17 cellular contexts compared by ENCODE assay signal in genomic region chr3:30677347-30677685, GRCh38.
DNase-seq lines count a peak whose midpoint lies in the region; ATAC-seq and TF ChIP-seq lines count a peak whose summit lies in the region.
"Had no signal": no experiment of that assay in that cellular context is flagged by ENCODE, and none has a peak within 500 bp of the region (broad histone marks: within the 10 kb centered on the region; RNA-seq: fewer than 3 reads in every experiment).

No MANE protein-coding gene starts in this region.

- no peak overlapping the region for H3K4me3 ChIP-seq in CD4-positive, CD25-positive, alpha-beta regulatory T cell (ENCODE audit: low read depth, low read length)
- H3K4me3 ChIP-seq: BLaER1, gastroesophageal sphincter, thoracic aorta had no signal

- peak overlapping the region; percentile 79 for H3K27ac Mint-ChIP-seq in activated CD4-positive, alpha-beta T cell treated with anti-CD3 and anti-CD28 coated beads for 36 hours
- peak overlapping the region in 2 of 3 donors; percentile 31 to 65 for H3K27ac Mint-ChIP-seq in CD4-positive, CD25-positive, alpha-beta regulatory T cell
- peak overlapping the region; percentile 93 for H3K27ac Mint-ChIP-seq in activated naive CD8-positive, alpha-beta T cell
- peak overlapping the region; percentile 14 for H3K27ac Mint-ChIP-seq in nephron progenitor cell
- H3K27ac Mint-ChIP-seq in HFFc6: no peak overlapping the region

- H3K27me3 ChIP-seq in CD4-positive, CD25-positive, alpha-beta regulatory T cell (ENCODE audit: control insufficient read depth, insufficient read depth, low read length): no peaks in the 10 kb centered on the region
- H3K27me3 ChIP-seq: BLaER1, gastroesophageal sphincter had no signal

- no peaks in the 10 kb centered on the region for H3K9me3 ChIP-seq in CD4-positive, CD25-positive, alpha-beta regulatory T cell (ENCODE audit: control insufficient read depth in 2 of 2, low read length in 2 of 2)
- H3K9me3 ChIP-seq: BLaER1, gastroesophageal sphincter, thoracic aorta had no signal

- no peaks in the 10 kb centered on the region for H3K9me3 Mint-ChIP-seq in activated CD4-positive, alpha-beta T cell treated with anti-CD3 and anti-CD28 coated beads for 36 hours (ENCODE audit: low read depth)
- H3K9me3 Mint-ChIP-seq in CD4-positive, CD25-positive, alpha-beta regulatory T cell: peaks cover 0 to 4% (median 0%) of the 10 kb centered on the region in 7 donors
- no peaks in the 10 kb centered on the region for H3K9me3 Mint-ChIP-seq in activated naive CD8-positive, alpha-beta T cell (ENCODE audit: low read depth)
- H3K9me3 Mint-ChIP-seq in nephron progenitor cell (no peaks in the 10 kb centered on the region), HFFc6 (no peaks in the 10 kb centered on the region)

- H3K4me1 Mint-ChIP-seq in activated CD4-positive, alpha-beta T cell treated with anti-CD3 and anti-CD28 coated beads for 36 hours: peaks cover 94% of the 10 kb centered on the region
- H3K4me1 Mint-ChIP-seq in CD4-positive, CD25-positive, alpha-beta regulatory T cell: peaks cover 41 to 94% (median 69%) of the 10 kb centered on the region in 4 donors
- peaks cover 96% of the 10 kb centered on the region for H3K4me1 Mint-ChIP-seq in activated naive CD8-positive, alpha-beta T cell (ENCODE audit: low read depth)
- H3K4me1 Mint-ChIP-seq in nephron progenitor cell: peaks cover 44% of the 10 kb centered on the region
- H3K4me1 Mint-ChIP-seq in HFFc6 (ENCODE audit: low read depth): peaks cover 60% of the 10 kb centered on the region

- POLR2A ChIA-PET in activated CD4-positive, alpha-beta T cell treated with anti-CD3 and anti-CD28 coated beads for 36 hours (lab: Charles Lee): interaction anchor here (0.5 to 1.2 kb wide), 2 partner anchors 19 to 53 kb away, joined by 5 to 8 read pairs; no protein-coding TSS in a partner anchor

- peaks cover 87% of the 10 kb centered on the region for H3K36me3 Mint-ChIP-seq in activated CD4-positive, alpha-beta T cell treated with anti-CD3 and anti-CD28 coated beads for 36 hours (ENCODE audit: low read depth)
- H3K36me3 Mint-ChIP-seq in CD4-positive, CD25-positive, alpha-beta regulatory T cell: peaks cover 85% of the 10 kb centered on the region
- peaks cover 58% of the 10 kb centered on the region for H3K36me3 Mint-ChIP-seq in activated naive CD8-positive, alpha-beta T cell
- H3K36me3 Mint-ChIP-seq in nephron progenitor cell (ENCODE audit: low read depth) (peaks cover 61% of the 10 kb centered on the region), HFFc6 (ENCODE audit: low read depth) (peaks cover 83% of the 10 kb centered on the region)

- intact Hi-C loops in activated CD4-positive, alpha-beta T cell treated with anti-CD3 and anti-CD28 coated beads for 36 hours (cut with DNase I, micrococcal nuclease): no loop called here

- no peak overlapping the region for H3K27ac ChIP-seq in CD4-positive, CD25-positive, alpha-beta regulatory T cell (ENCODE audit: insufficient read depth, low read length, poor library complexity, severe bottlenecking)
- H3K27ac ChIP-seq: BLaER1, RWPE1, thoracic aorta had no signal

- CTCF ChIA-PET in activated CD4-positive, alpha-beta T cell treated with anti-CD3 and anti-CD28 coated beads for 36 hours (lab: Charles Lee): interaction anchor here (0.8 to 1.6 kb wide), 3 partner anchors 8 to 68 kb away, joined by 3 to 6 read pairs (median 3); no protein-coding TSS in a partner anchor

- DNase-seq in activated CD4-positive, alpha-beta T cell treated with anti-CD3 and anti-CD28 coated beads for 36 hours: no peak
- no peak for DNase-seq in activated CD4-positive, alpha-beta T cell treated with anti-CD3 and anti-CD28 coated beads for 1 hour
- DNase-seq in CD4-positive, CD25-positive, alpha-beta regulatory T cell: no peak
- DNase-seq in nephron progenitor cell: no peak
- no peak for DNase-seq in HFFc6
- DNase-seq in islet precursor cell: no peak
- DNase-seq in DMS79 treated with DMSO at 0.1 percent for 48 hours (lab: John Stamatoyannopoulos, UW): no peak
- DNase-seq: GDM1, NCI-H1105, NCI-H2107, NCI-H510A, nucleus accumbens had no signal

- no peaks in the 10 kb centered on the region for H3K27me3 Mint-ChIP-seq in activated CD4-positive, alpha-beta T cell treated with anti-CD3 and anti-CD28 coated beads for 36 hours
- H3K27me3 Mint-ChIP-seq in CD4-positive, CD25-positive, alpha-beta regulatory T cell: no peaks in the 10 kb centered on the region
- H3K27me3 Mint-ChIP-seq in activated naive CD8-positive, alpha-beta T cell: no peaks in the 10 kb centered on the region
- H3K27me3 Mint-ChIP-seq in nephron progenitor cell (ENCODE audit: low read depth, poor library complexity) (no peaks in the 10 kb centered on the region), HFFc6 (ENCODE audit: insufficient read depth) (no peaks in the 10 kb centered on the region; the same call in 1 of the 2 replicates)

- peaks cover 31% of the 10 kb centered on the region for H3K4me1 ChIP-seq in CD4-positive, CD25-positive, alpha-beta regulatory T cell (ENCODE audit: control insufficient read depth, insufficient read depth, low read length, poor library complexity, severe bottlenecking)

- H3K36me3 ChIP-seq in CD4-positive, CD25-positive, alpha-beta regulatory T cell (ENCODE audit: control insufficient read depth, insufficient read depth, low read length): peaks cover 84% of the 10 kb centered on the region

- TF ChIP-seq CTCF in nephron progenitor cell (IDR thresholded peaks at IDR 0.05): no peak
- TF ChIP-seq CTCF in HFFc6 (IDR thresholded peaks at IDR 0.05): no peak

- H3K4me3 Mint-ChIP-seq in activated CD4-positive, alpha-beta T cell treated with anti-CD3 and anti-CD28 coated beads for 36 hours: peak overlapping the region; percentile 14
- peak overlapping the region in 2 of 4 donors; percentile 15 to 32 for H3K4me3 Mint-ChIP-seq in CD4-positive, CD25-positive, alpha-beta regulatory T cell
- H3K4me3 Mint-ChIP-seq in activated naive CD8-positive, alpha-beta T cell: peak overlapping the region; percentile 41
- no peak overlapping the region for H3K4me3 Mint-ChIP-seq in nephron progenitor cell
- H3K4me3 Mint-ChIP-seq in HFFc6: no peak overlapping the region

- ATAC-seq in activated CD4-positive, alpha-beta T cell treated with anti-CD3 and anti-CD28 coated beads for 36 hours: no peak
- ATAC-seq in CD4-positive, CD25-positive, alpha-beta regulatory T cell (ENCODE audit: low read depth in 2 of 2): no peak
- ATAC-seq: gastroesophageal sphincter had no signal

Comparison
In these comparisons a context has a peak if more than half of its experiments do, and no peak if none do; other contexts are left out.
1. H3K4me3 Mint-ChIP-seq: peak in activated CD4-positive, alpha-beta T cell treated with anti-CD3 and anti-CD28 coated beads for 36 hours (single experiment) and activated naive CD8-positive, alpha-beta T cell (single experiment); none in nephron progenitor cell (single experiment) and HFFc6 (single experiment).